In the genomic region with DNA sequence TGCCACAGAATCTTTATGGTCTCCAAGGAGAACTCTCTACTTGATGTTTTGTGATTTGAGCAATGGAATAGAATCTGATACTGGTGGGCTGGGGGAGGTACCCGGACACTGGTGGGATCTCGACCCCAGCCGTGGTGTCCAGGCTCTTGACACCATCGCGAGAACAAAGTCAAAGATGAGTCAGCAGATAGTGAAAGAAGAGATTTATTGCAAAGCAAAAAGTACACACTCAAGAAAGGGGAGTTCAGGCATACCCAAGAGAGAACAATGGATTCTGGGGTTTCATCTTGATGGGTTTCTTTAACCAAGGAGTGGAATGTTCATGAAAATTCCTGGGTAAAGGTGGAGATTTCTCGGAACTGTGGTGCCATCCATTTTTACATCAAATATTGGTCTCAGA, we compare ENCODE assay signal across 11 cellular contexts. TPM values are rescaled to one million over a fixed set of nuclear protein-coding genes. Genes with fewer than 3 reads are reported as not detected.
A peak's percentile ranks its signal among the peaks of the same experiment; 100 is the strongest.
DNase-seq lines count a peak whose midpoint lies in the region; ATAC-seq and TF ChIP-seq lines count a peak whose summit lies in the region.
"Not testable (repeated sequence)": the region's sequence is repeated elsewhere in the genome, so short reads cannot be mapped to it uniquely, and the experiment has no call there.
"Had no signal": no experiment of that assay in that cellular context is flagged by ENCODE, and none has a peak within 500 bp of the region (broad histone marks: within the 10 kb centered on the region; RNA-seq: fewer than 3 reads in every experiment).

No MANE protein-coding gene starts in this region.

- CTCF ChIA-PET in CD8-positive, alpha-beta T cell (lab: Charles Lee); activated CD4-positive, alpha-beta T cell treated with anti-CD3 and anti-CD28 coated beads for 36 hours (lab: Charles Lee): not testable (repeated sequence)

- not testable (repeated sequence) for H3K9me3 ChIP-seq in CD8-positive, alpha-beta T cell (ENCODE audit: low read length)

- not testable (repeated sequence) for H3K27me3 ChIP-seq in CD8-positive, alpha-beta T cell (ENCODE audit: insufficient read depth, low read length); KMS-11 (ENCODE audit: insufficient read depth, low read depth)

- POLR2A ChIA-PET in CD8-positive, alpha-beta T cell (lab: Charles Lee); activated CD4-positive, alpha-beta T cell treated with anti-CD3 and anti-CD28 coated beads for 36 hours (lab: Charles Lee): not testable (repeated sequence)

- not testable (repeated sequence) for H3K27me3 Mint-ChIP-seq in CD8-positive, alpha-beta T cell (ENCODE audit: low read depth); activated CD4-positive, alpha-beta T cell treated with anti-CD3 and anti-CD28 coated beads for 36 hours; brain; memory B cell; type B pancreatic cell
- H3K27me3 Mint-ChIP-seq in activated T-helper 2 cell treated with anti-CD3 and anti-CD28 coated beads, Interferon-gamma antibody, Interleukin-2, Interleukin-4, amounts not matched to agents 10 μg/mL and 5 μg/mL and 100 μg/mL, durations not matched to agents 14 hours and 24 hours and 36 hours (ENCODE audit: low read depth), result peaks cover 34% of the 10 kb centered on the region
- H3K27me3 Mint-ChIP-seq in nephron progenitor cell (ENCODE audit: low read depth, poor library complexity), result peaks cover 15% of the 10 kb centered on the region

- H2AFZ ChIP-seq in KMS-11 (ENCODE audit: low read depth), result not testable (repeated sequence)

- not testable (repeated sequence) for H3K27ac ChIP-seq in CD8-positive, alpha-beta T cell (ENCODE audit: low read depth, low read length); KMS-11

- H3K9ac ChIP-seq in KMS-11, result not testable (repeated sequence)

- peaks cover 25% of the 10 kb centered on the region for H3K4me1 Mint-ChIP-seq in CD8-positive, alpha-beta T cell (ENCODE audit: low read depth)
- peaks cover 36% of the 10 kb centered on the region for H3K4me1 Mint-ChIP-seq in activated CD4-positive, alpha-beta T cell treated with anti-CD3 and anti-CD28 coated beads for 36 hours
- peaks cover 28% of the 10 kb centered on the region for H3K4me1 Mint-ChIP-seq in activated T-helper 2 cell treated with anti-CD3 and anti-CD28 coated beads, Interferon-gamma antibody, Interleukin-2, Interleukin-4, amounts not matched to agents 10 μg/mL and 5 μg/mL and 100 μg/mL, durations not matched to agents 14 hours and 24 hours and 36 hours (ENCODE audit: low read depth)
- H3K4me1 Mint-ChIP-seq in brain (peaks cover 60% of the 10 kb centered on the region), memory B cell (peaks cover 14% of the 10 kb centered on the region), nephron progenitor cell (peaks cover 51% of the 10 kb centered on the region), type B pancreatic cell (ENCODE audit: unreplicated experiment) (peaks cover 17% of the 10 kb centered on the region)

- H3K36me3 ChIP-seq in CD8-positive, alpha-beta T cell (ENCODE audit: insufficient read depth, low read length); KMS-11 (ENCODE audit: insufficient read depth): not testable (repeated sequence)

- not testable (repeated sequence) for DNase-seq in CD8-positive, alpha-beta T cell; activated CD4-positive, alpha-beta T cell treated with anti-CD3 and anti-CD28 coated beads for 36 hours; activated T-helper 2 cell treated with anti-CD3 and anti-CD28 coated beads, Interferon-gamma antibody, Interleukin-2, Interleukin-4, amounts not matched to agents 10 μg/mL and 5 μg/mL and 100 μg/mL, durations not matched to agents 14 hours and 24 hours and 36 hours (ENCODE audit: low spot score); memory B cell (ENCODE audit: low spot score in 2 of 2); nephron progenitor cell; type B pancreatic cell (ENCODE audit: extremely low spot score, unreplicated experiment)

- not testable (repeated sequence) for H3K4me3 ChIP-seq in CD8-positive, alpha-beta T cell (ENCODE audit: low read depth, low read length); KMS-11 (IDR thresholded peaks at IDR 0.05; ENCODE audit: insufficient read depth, low read depth, low read length)

- peak overlapping the region; percentile 35 for H3K27ac Mint-ChIP-seq in CD8-positive, alpha-beta T cell
- H3K27ac Mint-ChIP-seq in activated CD4-positive, alpha-beta T cell treated with anti-CD3 and anti-CD28 coated beads for 36 hours, result peak overlapping the region; percentile 37
- not testable (repeated sequence) for H3K27ac Mint-ChIP-seq in activated T-helper 2 cell treated with anti-CD3 and anti-CD28 coated beads, Interferon-gamma antibody, Interleukin-2, Interleukin-4, amounts not matched to agents 10 μg/mL and 5 μg/mL and 100 μg/mL, durations not matched to agents 14 hours and 24 hours and 36 hours; nephron progenitor cell
- H3K27ac Mint-ChIP-seq in brain, result peak overlapping the region; percentile 100
- H3K27ac Mint-ChIP-seq in memory B cell, result peak overlapping the region; percentile 100
- H3K27ac Mint-ChIP-seq in type B pancreatic cell, result peak overlapping the region; percentile 100

- H3K4me2 ChIP-seq in KMS-11, result 0 out of 2 replicates have a peak overlapping the region, but pooled peaks have one; percentile 80

- not testable (repeated sequence) for H3K9me3 Mint-ChIP-seq in CD8-positive, alpha-beta T cell; activated CD4-positive, alpha-beta T cell treated with anti-CD3 and anti-CD28 coated beads for 36 hours (ENCODE audit: low read depth); activated T-helper 2 cell treated with anti-CD3 and anti-CD28 coated beads, Interferon-gamma antibody, Interleukin-2, Interleukin-4, amounts not matched to agents 10 μg/mL and 5 μg/mL and 100 μg/mL, durations not matched to agents 14 hours and 24 hours and 36 hours; brain; memory B cell; nephron progenitor cell; type B pancreatic cell

- intact Hi-C loops in CD8-positive, alpha-beta T cell (cut with DNase I, micrococcal nuclease); activated T-helper 2 cell treated with anti-CD3 and anti-CD28 coated beads, Interferon-gamma antibody, Interleukin-2, Interleukin-4, amounts not matched to agents 10 μg/mL and 5 μg/mL and 100 μg/mL, durations not matched to agents 14 hours and 24 hours and 36 hours (cut with micrococcal nuclease): not testable (repeated sequence)
- intact Hi-C loops in activated CD4-positive, alpha-beta T cell treated with anti-CD3 and anti-CD28 coated beads for 36 hours (cut with DNase I, micrococcal nuclease), result loop anchor here in 1 of 2 experiments (10.0 kb wide), 1 partner anchor 220 kb away; no protein-coding TSS in a partner anchor

- not testable (repeated sequence) for ATAC-seq in CD8-positive, alpha-beta T cell; activated CD4-positive, alpha-beta T cell treated with anti-CD3 and anti-CD28 coated beads for 36 hours; memory B cell (ENCODE audit: low read depth)

- H3K4me3 Mint-ChIP-seq in CD8-positive, alpha-beta T cell, result peak overlapping the region; percentile 26
- H3K4me3 Mint-ChIP-seq in activated CD4-positive, alpha-beta T cell treated with anti-CD3 and anti-CD28 coated beads for 36 hours, result peak overlapping the region; percentile 67
- peak overlapping the region; percentile 43 for H3K4me3 Mint-ChIP-seq in activated T-helper 2 cell treated with anti-CD3 and anti-CD28 coated beads, Interferon-gamma antibody, Interleukin-2, Interleukin-4, amounts not matched to agents 10 μg/mL and 5 μg/mL and 100 μg/mL, durations not matched to agents 14 hours and 24 hours and 36 hours (ENCODE audit: low read depth)
- H3K4me3 Mint-ChIP-seq in brain (peak overlapping the region; percentile 78 to 95 (median 86)), memory B cell (peak overlapping the region; percentile 44), nephron progenitor cell (peak overlapping the region; percentile 37), type B pancreatic cell (peak overlapping the region; percentile 60)

- H3K36me3 Mint-ChIP-seq in CD8-positive, alpha-beta T cell; activated CD4-positive, alpha-beta T cell treated with anti-CD3 and anti-CD28 coated beads for 36 hours (ENCODE audit: low read depth); activated T-helper 2 cell treated with anti-CD3 and anti-CD28 coated beads, Interferon-gamma antibody, Interleukin-2, Interleukin-4, amounts not matched to agents 10 μg/mL and 5 μg/mL and 100 μg/mL, durations not matched to agents 14 hours and 24 hours and 36 hours (ENCODE audit: low read depth); brain; memory B cell; nephron progenitor cell (ENCODE audit: low read depth); type B pancreatic cell: not testable (repeated sequence)

- TF ChIP-seq CTCF in CD8-positive, alpha-beta T cell (IDR thresholded peaks at IDR 0.05); KMS-11 (conservative IDR thresholded peaks at IDR 0.05; ENCODE audit: low read depth, low read length); brain (conservative IDR thresholded peaks at IDR 0.05); nephron progenitor cell (IDR thresholded peaks at IDR 0.05); type B pancreatic cell (conservative IDR thresholded peaks at IDR 0.05): not testable (repeated sequence)

- not testable (repeated sequence) for H4K20me1 ChIP-seq in KMS-11 (ENCODE audit: insufficient read depth)

- peaks cover 10% of the 10 kb centered on the region for H3K4me1 ChIP-seq in CD8-positive, alpha-beta T cell (ENCODE audit: insufficient read depth, low read length)
- H3K4me1 ChIP-seq in KMS-11 (ENCODE audit: low read depth, poor library complexity, severe bottlenecking), result peaks cover 30% of the 10 kb centered on the region

- H3K79me2 ChIP-seq in KMS-11 (ENCODE audit: insufficient read depth, low read depth), result not testable (repeated sequence)

RNA-seq across cellular contexts. Expression of a gene that starts 1.4 kb away (rescaled TPM):
- 1,000 to 10,000 TPM; 3,774 to 3,852 TPM for total RNA-seq in CD8-positive, alpha-beta T cell
- 1,000 to 10,000 TPM; 1,573 to 2,291 TPM for total RNA-seq in activated CD4-positive, alpha-beta T cell treated with anti-CD3 and anti-CD28 coated beads for 36 hours
- 2,033 and 2,369 TPM in 2 replicates for total RNA-seq in activated T-helper 2 cell treated with anti-CD3 and anti-CD28 coated beads, Interferon-gamma antibody, Interleukin-2, Interleukin-4, amounts not matched to agents 10 μg/mL and 5 μg/mL and 100 μg/mL, durations not matched to agents 14 hours and 24 hours and 36 hours
- not detected for polyA plus RNA-seq in brain (ENCODE audit: insufficient read depth, low read depth, low replicate concordance)
- 2,993 and 3,564 TPM in 2 replicates for total RNA-seq in type B pancreatic cell (ENCODE audit: low replicate concordance)
- total RNA-seq: HT1080, LHCN-M2 had no signal
- polyA plus RNA-seq: CD14-positive monocyte had no signal

RNA-seq across cellular contexts. Expression of a gene that starts 27.4 kb away (rescaled TPM):
- total RNA-seq in CD8-positive, alpha-beta T cell, result 10 to 100 TPM; 51.2 to 54.0 TPM
- 10 to 100 TPM; 18.4 to 25.7 TPM for total RNA-seq in activated CD4-positive, alpha-beta T cell treated with anti-CD3 and anti-CD28 coated beads for 36 hours
- 25.7 and 28.6 TPM in 2 replicates for total RNA-seq in activated T-helper 2 cell treated with anti-CD3 and anti-CD28 coated beads, Interferon-gamma antibody, Interleukin-2, Interleukin-4, amounts not matched to agents 10 μg/mL and 5 μg/mL and 100 μg/mL, durations not matched to agents 14 hours and 24 hours and 36 hours
- polyA plus RNA-seq in brain (ENCODE audit: insufficient read depth, low read depth, low replicate concordance), result 29.1 TPM
- 23.5 and 40.1 TPM in 2 replicates for total RNA-seq in type B pancreatic cell (ENCODE audit: low replicate concordance)

Comparison
In these comparisons a context has a peak if more than half of its experiments do, and no peak if none do; other contexts are left out.
1. H3K4me3 Mint-ChIP-seq: peak in every context shown above with its lines; median percentile 86 in brain; 67 in activated CD4-positive, alpha-beta T cell treated with anti-CD3 and anti-CD28 coated beads for 36 hours; 60 in type B pancreatic cell; 44 in memory B cell; 43 in activated T-helper 2 cell treated with anti-CD3 and anti-CD28 coated beads, Interferon-gamma antibody, Interleukin-2, Interleukin-4, amounts not matched to agents 10 μg/mL and 5 μg/mL and 100 μg/mL, durations not matched to agents 14 hours and 24 hours and 36 hours; 37 in nephron progenitor cell; 26 in CD8-positive, alpha-beta T cell.